11 cellular contexts compared by ENCODE assay signal in genomic region chr11:61833478-61833877, GRCh38. TPM values are rescaled to one million over a fixed set of nuclear protein-coding genes. Genes with fewer than 3 reads are reported as not detected.
DNase-seq lines count a peak whose midpoint lies in the region; ATAC-seq and TF ChIP-seq lines count a peak whose summit lies in the region.
"Had no signal": no experiment of that assay in that cellular context is flagged by ENCODE, and none has a peak within 500 bp of the region (broad histone marks: within the 10 kb centered on the region; RNA-seq: fewer than 3 reads in every experiment).

No MANE protein-coding gene starts in this region.

- H3K9me3 ChIP-seq in RWPE2 (ENCODE audit: severe bottlenecking) = no peaks in the 10 kb centered on the region
- H3K9me3 ChIP-seq in gastrocnemius medialis = no peaks in the 10 kb centered on the region

- POLR2A ChIA-PET in activated CD4-positive, alpha-beta T cell treated with anti-CD3 and anti-CD28 coated beads for 36 hours (lab: Charles Lee) = no interaction called here

- H3K36me3 ChIP-seq in RWPE2 (ENCODE audit: low read depth) (peaks cover 85% of the 10 kb centered on the region), gastrocnemius medialis (no peaks in the 10 kb centered on the region)

- H3K27me3 Mint-ChIP-seq in activated CD4-positive, alpha-beta T cell treated with anti-CD3 and anti-CD28 coated beads for 36 hours = peaks cover 24% of the 10 kb centered on the region

- H3K36me3 Mint-ChIP-seq in activated CD4-positive, alpha-beta T cell treated with anti-CD3 and anti-CD28 coated beads for 36 hours (ENCODE audit: low read depth) = peaks cover 14% of the 10 kb centered on the region

- H3K4me3 ChIP-seq in RWPE2 (ENCODE audit: severe bottlenecking) (no peak overlapping the region), dorsolateral prefrontal cortex (no peak overlapping the region), gastrocnemius medialis (no peak overlapping the region)

- in situ Hi-C loops in gastrocnemius medialis (cut with MboI; ENCODE audit: low sequenced_read_pairs in 4 of 4) = no loop called here

- peaks cover 31% of the 10 kb centered on the region for H3K4me1 Mint-ChIP-seq in activated CD4-positive, alpha-beta T cell treated with anti-CD3 and anti-CD28 coated beads for 36 hours

- peak overlapping the region; percentile 79 for H3K27ac Mint-ChIP-seq in activated CD4-positive, alpha-beta T cell treated with anti-CD3 and anti-CD28 coated beads for 36 hours

- ATAC-seq in activated CD4-positive, alpha-beta T cell treated with anti-CD3 and anti-CD28 coated beads for 36 hours = no peak
- no peak for ATAC-seq in RWPE2 (ENCODE audit: low read depth)
- ATAC-seq in gastrocnemius medialis = no peak

- intact Hi-C loops in activated CD4-positive, alpha-beta T cell treated with anti-CD3 and anti-CD28 coated beads for 36 hours (cut with DNase I, micrococcal nuclease) = no loop called here
- intact Hi-C loops in dorsolateral prefrontal cortex (cut with DNase I) = no loop called here
- intact Hi-C loops in gastrocnemius medialis (cut with DNase I; ENCODE audit: low total_unique reads) = no loop called here

- CTCF ChIA-PET in activated CD4-positive, alpha-beta T cell treated with anti-CD3 and anti-CD28 coated beads for 36 hours (lab: Charles Lee) = interaction anchor here (1.0 to 1.3 kb wide), 3 partner anchors 19 to 39 kb away, joined by 3 to 4 read pairs (median 3); no protein-coding TSS in a partner anchor

- H3K27me3 ChIP-seq in RWPE2 (ENCODE audit: insufficient read depth, poor library complexity, severe bottlenecking) (no peaks in the 10 kb centered on the region), dorsolateral prefrontal cortex (no peaks in the 10 kb centered on the region), gastrocnemius medialis (peaks cover 9 to 19% (median 10%) of the 10 kb centered on the region in 3 donors)

- peaks cover 22% of the 10 kb centered on the region for H3K4me1 ChIP-seq in RWPE2 (ENCODE audit: insufficient read depth, poor library complexity, severe bottlenecking)
- peaks cover 15 to 16% of the 10 kb centered on the region in 2 donors for H3K4me1 ChIP-seq in gastrocnemius medialis

- TF ChIP-seq CTCF in RWPE2 (IDR thresholded peaks at IDR 0.05; ENCODE audit: poor library complexity, severe bottlenecking) = no peak
- TF ChIP-seq CTCF in dorsolateral prefrontal cortex (IDR thresholded peaks at IDR 0.05 in 54 of 56, conservative IDR thresholded peaks at IDR 0.05 in 2 of 56; ENCODE audit: low read depth in 1 of 56, partially characterized antibody in 56 of 56) = no peak
- TF ChIP-seq CTCF in gastrocnemius medialis (IDR thresholded peaks at IDR 0.05 in 4 of 5, conservative IDR thresholded peaks at IDR 0.05 in 1 of 5) = no peak

- peak; percentile 40 for DNase-seq in activated CD4-positive, alpha-beta T cell treated with anti-CD3 and anti-CD28 coated beads for 36 hours
- no peak for DNase-seq in activated CD4-positive, alpha-beta T cell treated with anti-CD3 and anti-CD28 coated beads for 4 hours
- DNase-seq in RWPE2 (ENCODE audit: low spot score) (peak; percentile 45), dorsolateral prefrontal cortex (peak in 4 of 10 donors; percentile 42 to 78 (median 56)), gastrocnemius medialis (no peak), NCI-H1417 (lab: John Stamatoyannopoulos, UW) (no peak), NCI-H1694 (lab: John Stamatoyannopoulos, UW) (no peak)
- no peak for DNase-seq in stimulated activated CD4-positive, alpha-beta T cell treated with anti-CD3 and anti-CD28 coated beads, Interleukin-2, amount 100 ng/mL, for 24 hours
- DNase-seq: 8988T; amniotic stem cell; NK-92 treated with Interleukin-12 subunit alpha and Interleukin-12 subunit beta, amount 100 ng/mL, for 24 hours had no signal

- no peak overlapping the region for H3K4me3 Mint-ChIP-seq in activated CD4-positive, alpha-beta T cell treated with anti-CD3 and anti-CD28 coated beads for 36 hours

- H3K27ac ChIP-seq in RWPE2 (ENCODE audit: poor library complexity, severe bottlenecking) (peak overlapping the region; percentile 76), dorsolateral prefrontal cortex (peak overlapping the region in 44 of 59 donors; percentile 35 to 95 (median 77)), gastrocnemius medialis (peak overlapping the region; percentile 11 to 65 (median 40))

- no peaks in the 10 kb centered on the region for H3K9me3 Mint-ChIP-seq in activated CD4-positive, alpha-beta T cell treated with anti-CD3 and anti-CD28 coated beads for 36 hours (ENCODE audit: low read depth)

- no peak for TF ChIP-seq POLR2A in gastrocnemius medialis (IDR thresholded peaks at IDR 0.05)

RNA-seq across cellular contexts. Expression of gene FADS2, which starts 5.4 kb away (rescaled TPM):
- total RNA-seq in activated CD4-positive, alpha-beta T cell treated with anti-CD3 and anti-CD28 coated beads for 36 hours = 10 to 100 TPM; 51.0 to 58.4 TPM
- total RNA-seq in dorsolateral prefrontal cortex (100 to 1,000 TPM in 112 of 120 experiments, 10 to 100 TPM in 8; 72.8 to 347 (median 162) TPM), gastrocnemius medialis (1 to 10 TPM; 1.5 to 6.4 (median 4.0) TPM)

RNA-seq across cellular contexts. Expression of gene FADS1, which starts 16.7 kb away (rescaled TPM):
- total RNA-seq in activated CD4-positive, alpha-beta T cell treated with anti-CD3 and anti-CD28 coated beads for 36 hours = 10 to 100 TPM; 18.9 to 23.7 TPM
- total RNA-seq in dorsolateral prefrontal cortex (100 to 1,000 TPM in 23 of 120 experiments, 10 to 100 TPM in 97; 47.3 to 195 (median 80.7) TPM), gastrocnemius medialis (100 to 1,000 TPM in 1 of 4 donors, 10 to 100 TPM in 3; 25.4 to 209 (median 62.5) TPM)

RNA-seq across cellular contexts. Expression of gene FEN1, which starts 40.8 kb away (rescaled TPM):
- total RNA-seq in activated CD4-positive, alpha-beta T cell treated with anti-CD3 and anti-CD28 coated beads for 36 hours = 100 to 1,000 TPM in 1 of 2 experiments, 10 to 100 TPM in 1; 70.0 to 108 TPM
- total RNA-seq in dorsolateral prefrontal cortex (10 to 100 TPM in 100 of 120 experiments, 1 to 10 TPM in 20; 4.7 to 24.3 (median 13.8) TPM), gastrocnemius medialis (10 to 100 TPM in 2 of 4 donors, 1 to 10 TPM in 2; 7.4 to 15.7 (median 9.5) TPM)

RNA-seq across cellular contexts. Expression of gene TMEM258, which starts 41.1 kb away (rescaled TPM):
- total RNA-seq in activated CD4-positive, alpha-beta T cell treated with anti-CD3 and anti-CD28 coated beads for 36 hours = 100 to 1,000 TPM; 172 to 176 TPM
- total RNA-seq in dorsolateral prefrontal cortex = 100 to 1,000 TPM in 1 of 120 experiments, 10 to 100 TPM in 119; 40.6 to 123 (median 65.5) TPM
- total RNA-seq in gastrocnemius medialis = 10 to 100 TPM; 36.5 to 51.8 (median 47.2) TPM

RNA-seq across cellular contexts. Expression of gene FADS3, which starts 57.9 kb away (rescaled TPM):
- 10 to 100 TPM in 1 of 2 experiments, 1 to 10 TPM in 1; 7.2 to 10.1 TPM for total RNA-seq in activated CD4-positive, alpha-beta T cell treated with anti-CD3 and anti-CD28 coated beads for 36 hours
- total RNA-seq in dorsolateral prefrontal cortex (100 to 1,000 TPM in 31 of 120 experiments, 10 to 100 TPM in 89; 52.0 to 134 (median 87.6) TPM), gastrocnemius medialis (100 to 1,000 TPM in 2 of 4 donors, 10 to 100 TPM in 2; 40.7 to 196 (median 89.0) TPM)

Comparison
In these comparisons a context has a peak if more than half of its experiments do, and no peak if none do; other contexts are left out.
1. DNase-seq: peak in activated CD4-positive, alpha-beta T cell treated with anti-CD3 and anti-CD28 coated beads for 36 hours (single experiment) and RWPE2 (single experiment); none in activated CD4-positive, alpha-beta T cell treated with anti-CD3 and anti-CD28 coated beads for 4 hours (0 of 2), gastrocnemius medialis (0 of 2), NCI-H1417 (0 of 3), NCI-H1694 (single experiment) and stimulated activated CD4-positive, alpha-beta T cell treated with anti-CD3 and anti-CD28 coated beads, Interleukin-2, amount 100 ng/mL, for 24 hours (0 of 2).
2. RNA of gene FADS2, which starts 5.4 kb away (total RNA-seq): 72.8 to 347 TPM in dorsolateral prefrontal cortex and 51.0 to 58.4 TPM in activated CD4-positive, alpha-beta T cell treated with anti-CD3 and anti-CD28 coated beads for 36 hours; 1.5 to 6.4 TPM in gastrocnemius medialis; every median in the first group is over 4 times any median in the second.
3. Peak in every context shown above with its lines, with median percentiles within 50 percentile points of each other: H3K27ac ChIP-seq.